Comparison of ENCODE assay signal across 7 cellular contexts in the genomic region with DNA sequence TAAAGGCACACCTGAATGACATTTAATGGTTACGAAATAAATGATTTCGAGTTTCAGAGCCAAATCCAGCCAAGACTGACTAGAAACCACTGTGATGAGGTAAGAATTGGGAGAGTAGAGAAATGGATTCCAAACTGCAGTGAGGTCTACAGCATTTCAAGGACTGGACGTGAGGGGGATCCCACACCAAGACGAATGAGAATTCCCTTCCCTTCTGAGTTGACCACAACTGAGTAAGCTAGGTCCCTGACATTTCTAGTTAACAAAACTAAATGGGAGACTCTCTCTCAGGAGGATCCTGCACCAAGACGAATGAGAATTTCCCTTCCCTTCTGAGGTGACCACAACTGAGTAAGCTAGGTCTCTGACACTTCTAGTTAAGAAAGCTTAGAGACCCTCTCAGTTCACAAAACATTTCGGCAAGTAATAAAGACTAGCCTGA. TPM values are rescaled to one million over a fixed set of nuclear protein-coding genes. Genes with fewer than 3 reads are reported as not detected.
DNase-seq lines count a peak whose midpoint lies in the region; TF ChIP-seq lines count a peak whose summit lies in the region.

No MANE protein-coding gene starts in this region.

- peaks cover 4% of the 10 kb centered on the region for H3K4me1 ChIP-seq in colonic mucosa

- no peak for TF ChIP-seq CTCF in GM12875 (IDR thresholded peaks at IDR 0.05; ENCODE audit: borderline replicate concordance, insufficient read depth, low read depth, low read length)
- TF ChIP-seq CTCF in NB4 (IDR thresholded peaks at IDR 0.05; ENCODE audit: low read depth, low read length): no peak
- TF ChIP-seq CTCF in colonic mucosa (IDR thresholded peaks at IDR 0.05): no peak

- no peaks in the 10 kb centered on the region for H3K27me3 ChIP-seq in colonic mucosa

- peak overlapping the region; percentile 95 for H3K27ac ChIP-seq in colonic mucosa

- peak; percentile 44 for DNase-seq in NB4 (ENCODE audit: low read depth)
- DNase-seq in colonic mucosa: no peak
- peak; percentile 61 for DNase-seq in myocyte (ENCODE audit: low read depth)
- DNase-seq in effector CD8-positive, alpha-beta T cell (lab: John Stamatoyannopoulos, UW): no peak
- DNase-seq in NCI-H1417 treated with DMSO at 0.1 percent for 48 hours (lab: John Stamatoyannopoulos, UW): no peak
- no peak for DNase-seq in NCI-H2029 treated with DMSO at 0.1 percent for 48 hours (lab: John Stamatoyannopoulos, UW)

- H3K9ac ChIP-seq in colonic mucosa (ENCODE audit: low read depth in 2 of 2, low read length in 2 of 2): peak overlapping the region in 1 of 2 donors; percentile 97

- H3K9me3 ChIP-seq in colonic mucosa: no peaks in the 10 kb centered on the region

- no peak for TF ChIP-seq POLR2A in NB4 (IDR thresholded peaks at IDR 0.05; ENCODE audit: extremely low read depth, insufficient read length)

- H3K4me3 ChIP-seq in GM12875 (ENCODE audit: low read depth, low read length): peak overlapping the region; percentile 95
- H3K4me3 ChIP-seq in NB4 (ENCODE audit: low read depth, low read length): peak overlapping the region; percentile 96
- H3K4me3 ChIP-seq in colonic mucosa: peak overlapping the region; percentile 70

- no peaks in the 10 kb centered on the region for H3K36me3 ChIP-seq in colonic mucosa

- intact Hi-C loops in colonic mucosa (cut with DNase I): loop anchor here (5.0 kb wide), 1 partner anchor 68 kb away; the partner anchor contains the start of gene CTBS

RNA-seq across cellular contexts. Expression of gene SPATA1, which starts 1.6 kb away (rescaled TPM):
- total RNA-seq in colonic mucosa (1 to 10 TPM; 1.3 to 2.7 TPM), myocyte (0.19 and 5.9 TPM in 2 replicates)
- polyA plus RNA-seq in myocyte (2012): 1.3 TPM

RNA-seq across cellular contexts. Expression of gene GNG5, which starts 1.8 kb away (rescaled TPM):
- total RNA-seq in colonic mucosa (100 to 1,000 TPM; 148 to 160 TPM), myocyte (97.8 and 157 TPM in 2 replicates)
- 200 TPM for polyA plus RNA-seq in myocyte (2012)

RNA-seq across cellular contexts. Expression of gene RPF1, which starts 25.5 kb away (rescaled TPM):
- total RNA-seq in colonic mucosa (10 to 100 TPM; 26.1 to 31.4 TPM), myocyte (34.1 and 36.0 TPM in 2 replicates)
- 20.1 TPM for polyA plus RNA-seq in myocyte (2012)

Comparison
In these comparisons a context has a peak if more than half of its experiments do, and no peak if none do; other contexts are left out.
1. DNase-seq: peak in NB4 (single experiment) and myocyte (single experiment); none in colonic mucosa (single experiment), effector CD8-positive, alpha-beta T cell (single experiment), NCI-H1417 treated with DMSO at 0.1 percent for 48 hours (single experiment) and NCI-H2029 treated with DMSO at 0.1 percent for 48 hours (single experiment).
2. Peak in every context shown above with its lines, with median percentiles within 50 percentile points of each other: H3K4me3 ChIP-seq.